In genomic region chr22:50070366-50070765, GRCh38 we compare ENCODE assay signal across 23 cellular contexts. TPM values are rescaled to one million over a fixed set of nuclear protein-coding genes. Genes with fewer than 3 reads are reported as not detected.
DNase-seq lines count a peak whose midpoint lies in the region; TF ChIP-seq lines count a peak whose summit lies in the region.
"Had no signal": no experiment of that assay in that cellular context is flagged by ENCODE, and none has a peak within 500 bp of the region (broad histone marks: within the 10 kb centered on the region; RNA-seq: fewer than 3 reads in every experiment).

No MANE protein-coding gene starts in this region.

- H2BK12ac ChIP-seq in mesenchymal stem cell (ENCODE audit: low read length in 2 of 2) (no peak overlapping the region), trophoblast cell (ENCODE audit: low read length) (no peak overlapping the region)

- TF ChIP-seq RAD21 in Ishikawa (IDR thresholded peaks at IDR 0.05; ENCODE audit: low read depth), result no peak

- H3K79me1 ChIP-seq in mesenchymal stem cell (replicated peaks; ENCODE audit: low read length, poor library complexity, severe bottlenecking), result no peaks in the 10 kb centered on the region
- H3K79me1 ChIP-seq in trophoblast cell (ENCODE audit: low read length), result no peaks in the 10 kb centered on the region

- no peak overlapping the region for H3K4me2 ChIP-seq in mesenchymal stem cell (ENCODE audit: low read length, poor library complexity, severe bottlenecking)
- no peak overlapping the region for H3K4me2 ChIP-seq in trophoblast cell (ENCODE audit: low read length)
- H3K4me2 ChIP-seq: A549; BLaER1 treated with 17β-estradiol and CSF1 and Interleukin-3, amounts not matched to agents 10 nM and 100 nM had no signal

- DNase-seq in H7 (peak; percentile 55), mesenchymal stem cell (no peak), trophoblast cell (no peak), SIG-M5 (lab: John Stamatoyannopoulos, UW) (no peak), NCI-H82 (lab: John Stamatoyannopoulos, UW) (no peak), GM13976 (ENCODE audit: low spot score) (no peak)
- DNase-seq: 8988T; ACHN; AML-193; BE2C; CD4-positive, alpha-beta T cell; DMS 273 treated with DMSO at 0.1 percent for 48 hours; DMS79; EL; GDM1; GOT3; H9 had no signal

- H3K4ac ChIP-seq in mesenchymal stem cell (ENCODE audit: low read depth in 1 of 2, low read length in 2 of 2) (no peak overlapping the region), trophoblast cell (ENCODE audit: low read depth, low read length) (no peak overlapping the region)

- H2AK5ac ChIP-seq in mesenchymal stem cell (ENCODE audit: low read length, severe bottlenecking) (no peak overlapping the region), trophoblast cell (ENCODE audit: low read length) (no peak overlapping the region)

- TF ChIP-seq EP300 in Ishikawa (IDR thresholded peaks at IDR 0.05; ENCODE audit: borderline replicate concordance), result no peak

- H3K18ac ChIP-seq in mesenchymal stem cell (ENCODE audit: low read depth in 1 of 2, low read length in 2 of 2) (no peak overlapping the region), trophoblast cell (ENCODE audit: low read length) (no peak overlapping the region)

- no peak overlapping the region for H3K9ac ChIP-seq in mesenchymal stem cell (ENCODE audit: low read length)
- no peak overlapping the region for H3K9ac ChIP-seq in trophoblast cell (ENCODE audit: low read length)
- H3K9ac ChIP-seq: BLaER1 treated with 17β-estradiol and CSF1 and Interleukin-3, amounts not matched to agents 10 nM and 100 nM had no signal

- H2BK5ac ChIP-seq in mesenchymal stem cell (ENCODE audit: low read depth, low read length, poor library complexity, severe bottlenecking), result no peak overlapping the region
- no peak overlapping the region for H2BK5ac ChIP-seq in trophoblast cell (ENCODE audit: low read depth, low read length, poor library complexity)

- H3K79me2 ChIP-seq in trophoblast cell (ENCODE audit: control insufficient read depth, insufficient read depth, low read length, poor library complexity), result no peaks in the 10 kb centered on the region

- H3K4me1 ChIP-seq in mesenchymal stem cell (ENCODE audit: control insufficient read depth, insufficient read depth, low read depth, low read length) (no peaks in the 10 kb centered on the region), trophoblast cell (ENCODE audit: control insufficient read depth in 1 of 2, insufficient read depth in 2 of 2, low read length in 2 of 2) (no peaks in the 10 kb centered on the region)
- H3K4me1 ChIP-seq: A549, BE2C had no signal

- peak overlapping the region; percentile 69 for H4K8ac ChIP-seq in mesenchymal stem cell (ENCODE audit: low read length)
- no peak overlapping the region for H4K8ac ChIP-seq in trophoblast cell (ENCODE audit: low read depth, low read length)

- peak overlapping the region in 1 of 2 experiments; percentile 61 for H3K14ac ChIP-seq in mesenchymal stem cell (ENCODE audit: low read length in 2 of 2)
- peak overlapping the region; percentile 36 for H3K14ac ChIP-seq in trophoblast cell (ENCODE audit: low read length)

- no peak overlapping the region for H2BK120ac ChIP-seq in mesenchymal stem cell (ENCODE audit: low read depth, low read length)
- no peak overlapping the region for H2BK120ac ChIP-seq in trophoblast cell (ENCODE audit: insufficient read depth, low read length, poor library complexity)

- H2AFZ ChIP-seq in mesenchymal stem cell (ENCODE audit: low read depth, low read length), result no peak overlapping the region
- no peak overlapping the region for H2AFZ ChIP-seq in trophoblast cell (ENCODE audit: insufficient read depth, low read length, poor library complexity)

- 90% methylated on average over 8 of the region's 8 CpGs for WGBS in mesenchymal stem cell
- WGBS in trophoblast cell (ENCODE audit: extremely low coverage, insufficient coverage, insufficient read length), result no CpG with 5 or more reads among the region's 8 CpGs

- no peak overlapping the region for H2BK15ac ChIP-seq in mesenchymal stem cell (ENCODE audit: low read depth, poor library complexity, severe bottlenecking)

- H3K4me3 ChIP-seq in H7 (ENCODE audit: insufficient read depth, low read depth, low read length) (no peak overlapping the region), mesenchymal stem cell (ENCODE audit: insufficient read depth in 1 of 2, low read depth in 1 of 2, low read length in 2 of 2) (no peak overlapping the region), trophoblast cell (ENCODE audit: low read depth, low read length) (no peak overlapping the region)
- H3K4me3 ChIP-seq: A549; BLaER1 treated with 17β-estradiol and CSF1 and Interleukin-3, amounts not matched to agents 10 nM and 100 nM; GM12878 had no signal

- H3K9me3 ChIP-seq in mesenchymal stem cell (ENCODE audit: control insufficient read depth, low read length) (no peaks in the 10 kb centered on the region), trophoblast cell (ENCODE audit: insufficient read depth, low read depth, low read length) (peaks cover 5% of the 10 kb centered on the region)
- H3K9me3 ChIP-seq: A549; BE2C; BLaER1 treated with 17β-estradiol and CSF1 and Interleukin-3, amounts not matched to agents 10 nM and 100 nM had no signal

- no peak for TF ChIP-seq CTCF in GM13976 (IDR thresholded peaks at IDR 0.05; ENCODE audit: borderline replicate concordance, control extremely low read depth, extremely low read depth, insufficient read depth, missing control alignments)

- no peak overlapping the region for H4K12ac ChIP-seq in trophoblast cell (ENCODE audit: low read depth, low read length)

- H3K36me3 ChIP-seq in H7 (replicated peaks; ENCODE audit: control insufficient read depth, insufficient read depth, low read length), result no peaks in the 10 kb centered on the region
- no peaks in the 10 kb centered on the region for H3K36me3 ChIP-seq in mesenchymal stem cell (ENCODE audit: control insufficient read depth in 1 of 2, insufficient read depth in 2 of 2, low read depth in 1 of 2, low read length in 2 of 2)
- no peaks in the 10 kb centered on the region for H3K36me3 ChIP-seq in trophoblast cell (ENCODE audit: control insufficient read depth in 1 of 2, insufficient read depth in 2 of 2, low read length in 2 of 2)
- H3K36me3 ChIP-seq: BE2C had no signal

- no peaks in the 10 kb centered on the region for H3K27me3 ChIP-seq in H7 (ENCODE audit: control insufficient read depth, insufficient read depth, low read length)
- H3K27me3 ChIP-seq in mesenchymal stem cell (ENCODE audit: control insufficient read depth in 1 of 2, insufficient read depth in 1 of 2, low read length in 2 of 2), result peaks cover 6 to 20% of the 10 kb centered on the region in 2 experiments
- H3K27me3 ChIP-seq in trophoblast cell (ENCODE audit: insufficient read depth, low read length), result no peaks in the 10 kb centered on the region
- H3K27me3 ChIP-seq: BE2C; BLaER1 treated with 17β-estradiol and CSF1 and Interleukin-3, amounts not matched to agents 10 nM and 100 nM had no signal

- H4K91ac ChIP-seq in mesenchymal stem cell (ENCODE audit: low read length) (no peak overlapping the region), trophoblast cell (ENCODE audit: low read depth, low read length) (no peak overlapping the region)

- H3K27ac ChIP-seq in mesenchymal stem cell (ENCODE audit: low read length, poor library complexity, severe bottlenecking) (no peak overlapping the region), trophoblast cell (ENCODE audit: low read depth, low read length) (no peak overlapping the region)
- H3K27ac ChIP-seq: A549; BLaER1 treated with 17β-estradiol and CSF1 and Interleukin-3, amounts not matched to agents 10 nM and 100 nM had no signal

- in situ Hi-C loops in GM13976 (cut with MboI; ENCODE audit: low sequenced_read_pairs, unreplicated experiment), result no loop called here

- H3K23ac ChIP-seq in mesenchymal stem cell (ENCODE audit: low read length in 2 of 2) (no peak overlapping the region), trophoblast cell (ENCODE audit: low read length) (no peak overlapping the region)

TF ChIP-seq in Ishikawa, 13 proteins besides CTCF, POLR2A, EP300 and RAD21:
- TF ChIP-seq USF1 (IDR thresholded peaks at IDR 0.05), result 0 out of 2 replicates have a peak, but pooled peaks have one; percentile 14
- no peak for TF ChIP-seq CEBPB (IDR thresholded peaks at IDR 0.05)

RNA-seq across cellular contexts. Expression of gene TTLL8, which starts 12.3 kb away (rescaled TPM):
- not detected in 2 replicates for total RNA-seq in H7 (2014; rRNA removed; shearing (Covaris generic))
- polyA plus RNA-seq in mesenchymal stem cell (2013, experiment 1 of 2), result not detected
- not detected for polyA plus RNA-seq in mesenchymal stem cell (2013, experiment 2 of 2)
- not detected in 2 replicates for polyA plus RNA-seq in trophoblast cell (2013)
- total RNA-seq: CD4-positive, alpha-beta T cell; CD8-positive, alpha-beta memory T cell; GM12878; H9 had no signal
- polyA plus RNA-seq: A549; CD14-positive monocyte; CD8-positive, alpha-beta memory T cell; GM12878 had no signal

RNA-seq across cellular contexts. Expression of gene MLC1, which starts 14.9 kb away (rescaled TPM):
- total RNA-seq in H7 (2014; rRNA removed; shearing (Covaris generic)), result 0.14 TPM in 1 of 2 replicates, not detected in the other
- 0.03 TPM for polyA plus RNA-seq in mesenchymal stem cell (2013, experiment 1 of 2)
- polyA plus RNA-seq in mesenchymal stem cell (2013, experiment 2 of 2), result not detected
- 0.22 and 0.28 TPM in 2 replicates for polyA plus RNA-seq in trophoblast cell (2013)
- total RNA-seq: GM12878, H9 had no signal
- polyA plus RNA-seq: A549 had no signal

RNA-seq across cellular contexts. Expression of gene MOV10L1, which starts 19.4 kb away (rescaled TPM):
- total RNA-seq in H7 (2014; rRNA removed; shearing (Covaris generic)), result not detected in 2 replicates
- polyA plus RNA-seq in mesenchymal stem cell (2013, experiment 1 of 2), result 1.5 TPM
- polyA plus RNA-seq in mesenchymal stem cell (2013, experiment 2 of 2), result 1.5 TPM
- polyA plus RNA-seq in trophoblast cell (2013), result 0.14 and 0.25 TPM in 2 replicates
- total RNA-seq: CD4-positive, alpha-beta T cell; CD8-positive, alpha-beta memory T cell; GM12878; H9 had no signal
- polyA plus RNA-seq: CD8-positive, alpha-beta memory T cell had no signal

RNA-seq across cellular contexts. Expression of gene IL17REL, which starts 57.8 kb away (rescaled TPM):
- 0.04 TPM in 1 of 2 replicates, not detected in the other for total RNA-seq in H7 (2014; rRNA removed; shearing (Covaris generic))
- 0.06 TPM for polyA plus RNA-seq in mesenchymal stem cell (2013, experiment 1 of 2)
- polyA plus RNA-seq in mesenchymal stem cell (2013, experiment 2 of 2), result 0.08 TPM
- polyA plus RNA-seq in trophoblast cell (2013), result 0.01 TPM in 1 of 2 replicates, not detected in the other
- total RNA-seq: CD4-positive, alpha-beta T cell; GM12878 had no signal
- polyA plus RNA-seq: CD14-positive monocyte; CD8-positive, alpha-beta memory T cell had no signal
